In genomic region chr17:82259972-82260961, GRCh38 we compare ENCODE assay signal across 8 cellular contexts. TPM values are rescaled to one million over a fixed set of nuclear protein-coding genes. Genes with fewer than 3 reads are reported as not detected.
A peak's percentile ranks its signal among the peaks of the same experiment; 100 is the strongest.
DNase-seq lines count a peak whose midpoint lies in the region; ATAC-seq and TF ChIP-seq lines count a peak whose summit lies in the region.
"Not testable (repeated sequence)": the region's sequence is repeated elsewhere in the genome, so short reads cannot be mapped to it uniquely, and the experiment has no call there.
"Had no signal": no experiment of that assay in that cellular context is flagged by ENCODE, and none has a peak within 500 bp of the region (broad histone marks: within the 10 kb centered on the region; RNA-seq: fewer than 3 reads in every experiment).

No MANE protein-coding gene starts in this region.

- not testable (repeated sequence) for BruUV-seq in IMR-90 (replicated peaks; lab: Mats Ljungman, UMichigan)

- H4K20me1 ChIP-seq in IMR-90 (ENCODE audit: insufficient read depth, low read length), result peaks cover 93% of the 10 kb centered on the region

- WGBS in IMR-90 (ENCODE audit: extremely low coverage in 2 of 2, insufficient read length in 1 of 2), 2 experiments, result 90% methylated on average over 7 of the region's 8 CpGs; no CpG with 5 or more reads in 1 of the 2 experiments

- H3K9me1 ChIP-seq in IMR-90 (ENCODE audit: insufficient read depth, low read length), result peaks cover 23% of the 10 kb centered on the region

- H3K36me3 Mint-ChIP-seq in CD8-positive, alpha-beta T cell, result peaks cover 93% of the 10 kb centered on the region
- H3K36me3 Mint-ChIP-seq in activated T-cell treated with anti-CD3 and anti-CD28 coated beads, Interleukin-2, amount 50 U/mL, for 24 hours (ENCODE audit: low read depth), result peaks cover 98% of the 10 kb centered on the region
- peaks cover 81% of the 10 kb centered on the region for H3K36me3 Mint-ChIP-seq in activated naive CD8-positive, alpha-beta T cell treated with anti-CD3 and anti-CD28 coated beads, Interleukin-2, amount 50 U/mL, for 24 hours (ENCODE audit: low read depth)
- peaks cover 91% of the 10 kb centered on the region for H3K36me3 Mint-ChIP-seq in effector memory CD8-positive, alpha-beta T cell (ENCODE audit: insufficient read depth)
- peaks cover 0 to 96% (median 18%) of the 10 kb centered on the region in 3 donors for H3K36me3 Mint-ChIP-seq in naive thymus-derived CD8-positive, alpha-beta T cell
- peaks cover 59% of the 10 kb centered on the region for H3K36me3 Mint-ChIP-seq in progenitor cell of endocrine pancreas (ENCODE audit: insufficient read depth)

- CTCF ChIA-PET in CD8-positive, alpha-beta T cell (lab: Charles Lee); IMR-90 (lab: Yijun Ruan, JAX): not testable (repeated sequence)

- not testable (repeated sequence) for DNase-seq in CD8-positive, alpha-beta T cell; IMR-90; activated T-cell treated with anti-CD3 and anti-CD28 coated beads, Interleukin-2, amount 50 U/mL, for 24 hours; activated naive CD8-positive, alpha-beta T cell treated with anti-CD3 and anti-CD28 coated beads, Interleukin-2, amount 50 U/mL, for 24 hours; effector memory CD8-positive, alpha-beta T cell; naive thymus-derived CD8-positive, alpha-beta T cell; progenitor cell of endocrine pancreas (ENCODE audit: low spot score, unreplicated experiment)

- H2BK5ac ChIP-seq in IMR-90 (ENCODE audit: low read depth, low read length, poor library complexity, severe bottlenecking), result not testable (repeated sequence)

- H2AK9ac ChIP-seq in IMR-90 (replicated peaks; ENCODE audit: low read depth, low read length, poor library complexity), result not testable (repeated sequence)

- H3K14ac ChIP-seq in IMR-90 (replicated peaks; ENCODE audit: low read depth, low read length), result not testable (repeated sequence)

- not testable (repeated sequence) for H3K18ac ChIP-seq in IMR-90 (ENCODE audit: low read depth, low read length)

- not testable (repeated sequence) for H3K4ac ChIP-seq in IMR-90 (ENCODE audit: low read depth, low read length)

- not testable (repeated sequence) for ATAC-seq in CD8-positive, alpha-beta T cell; IMR-90 (ENCODE audit: low read depth); activated naive CD8-positive, alpha-beta T cell treated with anti-CD3 and anti-CD28 coated beads, Interleukin-2, amount 50 U/mL, for 24 hours; effector memory CD8-positive, alpha-beta T cell (replicated peaks); naive thymus-derived CD8-positive, alpha-beta T cell

- in situ Hi-C loops in IMR-90 (cut with MboI; ENCODE audit: low sequenced_read_pairs), result not testable (repeated sequence)

- not testable (repeated sequence) for H4K5ac ChIP-seq in IMR-90 (ENCODE audit: low read depth, low read length)

- peak overlapping the region; percentile 23 for H3K27ac Mint-ChIP-seq in CD8-positive, alpha-beta T cell
- H3K27ac Mint-ChIP-seq in activated T-cell treated with anti-CD3 and anti-CD28 coated beads, Interleukin-2, amount 50 U/mL, for 24 hours, result peak overlapping the region; percentile 77
- peak overlapping the region; percentile 32 for H3K27ac Mint-ChIP-seq in activated naive CD8-positive, alpha-beta T cell treated with anti-CD3 and anti-CD28 coated beads, Interleukin-2, amount 50 U/mL, for 24 hours
- H3K27ac Mint-ChIP-seq in effector memory CD8-positive, alpha-beta T cell, result peak overlapping the region; percentile 66 to 88
- H3K27ac Mint-ChIP-seq in naive thymus-derived CD8-positive, alpha-beta T cell, result peak overlapping the region in 7 of 10 donors; percentile 5 to 88 (median 71)
- H3K27ac Mint-ChIP-seq in progenitor cell of endocrine pancreas, result peak overlapping the region; percentile 34

- peak overlapping the region; percentile 4; the same call in 1 of the 2 replicates for H2AK5ac ChIP-seq in IMR-90 (ENCODE audit: low read depth, low read length)

- H4K91ac ChIP-seq in IMR-90 (ENCODE audit: insufficient read depth, low read depth, low read length), result not testable (repeated sequence)

- peaks cover 33 to 86% of the 10 kb centered on the region in 2 experiments for H3K79me1 ChIP-seq in IMR-90 (ENCODE audit: low read depth in 1 of 2, low read length in 2 of 2)

- peaks cover 42% of the 10 kb centered on the region for H3K4me1 Mint-ChIP-seq in CD8-positive, alpha-beta T cell (ENCODE audit: low read depth)
- H3K4me1 Mint-ChIP-seq in activated T-cell treated with anti-CD3 and anti-CD28 coated beads, Interleukin-2, amount 50 U/mL, for 24 hours (ENCODE audit: low read depth), result peaks cover 54% of the 10 kb centered on the region
- peaks cover 21% of the 10 kb centered on the region for H3K4me1 Mint-ChIP-seq in activated naive CD8-positive, alpha-beta T cell treated with anti-CD3 and anti-CD28 coated beads, Interleukin-2, amount 50 U/mL, for 24 hours
- H3K4me1 Mint-ChIP-seq in effector memory CD8-positive, alpha-beta T cell (ENCODE audit: low read depth in 2 of 2), result peaks cover 31 to 36% of the 10 kb centered on the region in 2 donors
- H3K4me1 Mint-ChIP-seq in naive thymus-derived CD8-positive, alpha-beta T cell, result peaks cover 29 to 58% (median 38%) of the 10 kb centered on the region in 4 donors
- not testable (repeated sequence) for H3K4me1 Mint-ChIP-seq in progenitor cell of endocrine pancreas (ENCODE audit: low read depth)

- not testable (repeated sequence) for H2BK15ac ChIP-seq in IMR-90 (ENCODE audit: low read depth, low read length)

- not testable (repeated sequence) for H3K4me3 ChIP-seq in CD8-positive, alpha-beta T cell (ENCODE audit: low read depth, low read length); IMR-90 (ENCODE audit: insufficient read depth, low read depth, low read length)

- H3K9me3 ChIP-seq in CD8-positive, alpha-beta T cell (ENCODE audit: low read length); IMR-90 (ENCODE audit: control insufficient read depth, insufficient read depth, low read length): not testable (repeated sequence)

- not testable (repeated sequence) for TF ChIP-seq RAD21 in IMR-90 (IDR thresholded peaks at IDR 0.05; ENCODE audit: low read length)

- not testable (repeated sequence) for H2BK120ac ChIP-seq in IMR-90 (ENCODE audit: low read depth, low read length)

- not testable (repeated sequence) for H3K4me3 Mint-ChIP-seq in CD8-positive, alpha-beta T cell; activated T-cell treated with anti-CD3 and anti-CD28 coated beads, Interleukin-2, amount 50 U/mL, for 24 hours; activated naive CD8-positive, alpha-beta T cell treated with anti-CD3 and anti-CD28 coated beads, Interleukin-2, amount 50 U/mL, for 24 hours; effector memory CD8-positive, alpha-beta T cell; naive thymus-derived CD8-positive, alpha-beta T cell; progenitor cell of endocrine pancreas (ENCODE audit: low read depth)

- H2AFZ ChIP-seq in IMR-90 (replicated peaks; ENCODE audit: low read length, poor library complexity), result not testable (repeated sequence)

- H3K27me3 Mint-ChIP-seq in CD8-positive, alpha-beta T cell (ENCODE audit: low read depth); activated T-cell treated with anti-CD3 and anti-CD28 coated beads, Interleukin-2, amount 50 U/mL, for 24 hours; activated naive CD8-positive, alpha-beta T cell treated with anti-CD3 and anti-CD28 coated beads, Interleukin-2, amount 50 U/mL, for 24 hours; effector memory CD8-positive, alpha-beta T cell; naive thymus-derived CD8-positive, alpha-beta T cell; progenitor cell of endocrine pancreas: not testable (repeated sequence)

- H4K8ac ChIP-seq in IMR-90 (ENCODE audit: low read depth in 2 of 2, low read length in 2 of 2), result not testable (repeated sequence)

- not testable (repeated sequence) for H2BK20ac ChIP-seq in IMR-90 (ENCODE audit: low read depth, low read length)

- intact Hi-C loops in CD8-positive, alpha-beta T cell (cut with DNase I, micrococcal nuclease), result loop anchor here in 1 of 2 experiments (5.0 kb wide), 1 partner anchor 62 kb away; no protein-coding TSS in a partner anchor
- intact Hi-C loops in IMR-90 (cut with micrococcal nuclease), result not testable (repeated sequence)

- H3K23ac ChIP-seq in IMR-90 (ENCODE audit: low read depth, low read length), result not testable (repeated sequence)

- H3K4me1 ChIP-seq in CD8-positive, alpha-beta T cell (ENCODE audit: insufficient read depth, low read length); IMR-90 (ENCODE audit: control insufficient read depth, insufficient read depth, low read length): not testable (repeated sequence)

- H3K36me3 ChIP-seq in CD8-positive, alpha-beta T cell (ENCODE audit: insufficient read depth, low read length), result peaks cover 69% of the 10 kb centered on the region
- H3K36me3 ChIP-seq in IMR-90 (ENCODE audit: control insufficient read depth, insufficient read depth, low read length), result peaks cover 79% of the 10 kb centered on the region

- not testable (repeated sequence) for H3K27me3 ChIP-seq in CD8-positive, alpha-beta T cell (ENCODE audit: insufficient read depth, low read length); IMR-90 (ENCODE audit: control insufficient read depth, insufficient read depth, low read length)

- H3K4me2 ChIP-seq in IMR-90 (ENCODE audit: low read depth, low read length), result not testable (repeated sequence)

- not testable (repeated sequence) for H3K9me3 Mint-ChIP-seq in CD8-positive, alpha-beta T cell; activated T-cell treated with anti-CD3 and anti-CD28 coated beads, Interleukin-2, amount 50 U/mL, for 24 hours; activated naive CD8-positive, alpha-beta T cell treated with anti-CD3 and anti-CD28 coated beads, Interleukin-2, amount 50 U/mL, for 24 hours; effector memory CD8-positive, alpha-beta T cell; naive thymus-derived CD8-positive, alpha-beta T cell; progenitor cell of endocrine pancreas (ENCODE audit: low read depth)

- H3K27ac ChIP-seq in CD8-positive, alpha-beta T cell (ENCODE audit: low read depth, low read length); IMR-90 (ENCODE audit: insufficient read depth, low read length): not testable (repeated sequence)

- H3K56ac ChIP-seq in IMR-90 (ENCODE audit: extremely low read depth, insufficient read depth, low read length), result not testable (repeated sequence)

- not testable (repeated sequence) for H3K9ac ChIP-seq in IMR-90 (ENCODE audit: low read depth, low read length)

- POLR2A ChIA-PET in CD8-positive, alpha-beta T cell (lab: Charles Lee); IMR-90 (lab: Charles Lee; ENCODE audit: unreplicated experiment); naive thymus-derived CD8-positive, alpha-beta T cell (lab: Charles Lee): not testable (repeated sequence)

- not testable (repeated sequence) for TF ChIP-seq CTCF in CD8-positive, alpha-beta T cell (IDR thresholded peaks at IDR 0.05); IMR-90 (conservative IDR thresholded peaks at IDR 0.05; ENCODE audit: low read depth, low read length); progenitor cell of endocrine pancreas (IDR thresholded peaks at IDR 0.05; ENCODE audit: unreplicated experiment)

- dilution Hi-C loops in IMR-90 (cut with HindIII; ENCODE audit: low sequenced_read_pairs, unreplicated experiment), result not testable (repeated sequence)

- TF ChIP-seq POLR2A in IMR-90 (IDR thresholded peaks at IDR 0.05; ENCODE audit: low read depth, low read length), result not testable (repeated sequence)

RNA-seq across cellular contexts. Expression of gene CSNK1D, which starts 13.2 kb away (rescaled TPM):
- total RNA-seq in CD8-positive, alpha-beta T cell, result 100 to 1,000 TPM; 369 to 393 TPM
- total RNA-seq in IMR-90 (2012; rRNA removed) (38.3 and 47.1 TPM in 2 replicates), progenitor cell of endocrine pancreas (224 and 227 TPM in 2 replicates)
- polyA plus RNA-seq in IMR-90 (2012; rRNA removed), result 144 and 186 TPM in 2 replicates
- 131 and 159 TPM in 2 replicates for polyA plus RNA-seq in IMR-90 (2012; cell fraction: cytosol; rRNA removed)
- polyA plus RNA-seq in IMR-90 (2012; cell fraction: nucleus; rRNA removed; ENCODE audit: low replicate concordance), result 373 and 817 TPM in 2 replicates
- total RNA-seq in naive thymus-derived CD8-positive, alpha-beta T cell, result 100 to 1,000 TPM; 184 to 201 TPM
- 10 to 100 TPM; 47.6 to 72.1 (median 48.6) TPM for polyA plus RNA-seq in naive thymus-derived CD8-positive, alpha-beta T cell

RNA-seq across cellular contexts. Expression of gene SLC16A3, which starts 31.4 kb away (rescaled TPM):
- 100 to 1,000 TPM in 1 of 2 experiments, 10 to 100 TPM in 1; 94.0 to 103 TPM for total RNA-seq in CD8-positive, alpha-beta T cell
- total RNA-seq in IMR-90 (2012; rRNA removed) (49.1 and 49.7 TPM in 2 replicates), progenitor cell of endocrine pancreas (5.4 and 5.9 TPM in 2 replicates)
- 181 and 204 TPM in 2 replicates for polyA plus RNA-seq in IMR-90 (2012; rRNA removed)
- 128 and 499 TPM in 2 replicates for polyA plus RNA-seq in IMR-90 (2012; cell fraction: cytosol; rRNA removed)
- 77.3 and 325 TPM in 2 replicates for polyA plus RNA-seq in IMR-90 (2012; cell fraction: nucleus; rRNA removed; ENCODE audit: low replicate concordance)
- 10 to 100 TPM; 10.1 to 11.6 TPM for total RNA-seq in naive thymus-derived CD8-positive, alpha-beta T cell
- 1 to 10 TPM in 2 of 3 donors, under 1 TPM in 1; 0.91 to 1.5 (median 1.0) TPM for polyA plus RNA-seq in naive thymus-derived CD8-positive, alpha-beta T cell

RNA-seq across cellular contexts. Expression of gene CCDC57, which starts 47.6 kb away (rescaled TPM):
- 100 to 1,000 TPM; 175 to 184 TPM for total RNA-seq in CD8-positive, alpha-beta T cell
- 6.9 and 7.3 TPM in 2 replicates for total RNA-seq in IMR-90 (2012; rRNA removed)
- 31.3 and 32.4 TPM in 2 replicates for polyA plus RNA-seq in IMR-90 (2012; rRNA removed)
- polyA plus RNA-seq in IMR-90 (2012; cell fraction: cytosol; rRNA removed), result 5.1 and 6.2 TPM in 2 replicates
- polyA plus RNA-seq in IMR-90 (2012; cell fraction: nucleus; rRNA removed; ENCODE audit: low replicate concordance), result 259 and 322 TPM in 2 replicates
- 10 to 100 TPM; 72.9 to 80.0 TPM for total RNA-seq in naive thymus-derived CD8-positive, alpha-beta T cell
- polyA plus RNA-seq in naive thymus-derived CD8-positive, alpha-beta T cell, result 10 to 100 TPM; 39.6 to 53.5 (median 42.4) TPM
- 79.0 and 79.3 TPM in 2 replicates for total RNA-seq in progenitor cell of endocrine pancreas

RNA-seq across cellular contexts. Expression of gene CD7, which starts 57.1 kb away (rescaled TPM):
- 100 to 1,000 TPM; 369 to 385 TPM for total RNA-seq in CD8-positive, alpha-beta T cell
- total RNA-seq in IMR-90 (2012; rRNA removed) (not detected in 2 replicates), progenitor cell of endocrine pancreas (0.31 and 0.46 TPM in 2 replicates)
- not detected in 2 replicates for polyA plus RNA-seq in IMR-90 (2012; rRNA removed)
- polyA plus RNA-seq in IMR-90 (2012; cell fraction: cytosol; rRNA removed), result 0.18 TPM in 1 of 2 replicates, not detected in the other
- 0.12 and 0.16 TPM in 2 replicates for polyA plus RNA-seq in IMR-90 (2012; cell fraction: nucleus; rRNA removed; ENCODE audit: low replicate concordance)
- 10 to 100 TPM; 66.9 to 67.8 TPM for total RNA-seq in naive thymus-derived CD8-positive, alpha-beta T cell
- 100 to 1,000 TPM; 166 to 233 (median 205) TPM for polyA plus RNA-seq in naive thymus-derived CD8-positive, alpha-beta T cell
- total RNA-seq: SJSA1 had no signal

Comparison
In these comparisons a context has a peak if more than half of its experiments do, and no peak if none do; other contexts are left out.
1. H3K27ac Mint-ChIP-seq: peak in every context shown above with its lines; median percentile 77 in activated T-cell treated with anti-CD3 and anti-CD28 coated beads, Interleukin-2, amount 50 U/mL, for 24 hours; 77 in effector memory CD8-positive, alpha-beta T cell; 71 in naive thymus-derived CD8-positive, alpha-beta T cell; 34 in progenitor cell of endocrine pancreas; 32 in activated naive CD8-positive, alpha-beta T cell treated with anti-CD3 and anti-CD28 coated beads, Interleukin-2, amount 50 U/mL, for 24 hours; 23 in CD8-positive, alpha-beta T cell.